Comparison of ENCODE assay signal across 1 cellular context in the genomic region with DNA sequence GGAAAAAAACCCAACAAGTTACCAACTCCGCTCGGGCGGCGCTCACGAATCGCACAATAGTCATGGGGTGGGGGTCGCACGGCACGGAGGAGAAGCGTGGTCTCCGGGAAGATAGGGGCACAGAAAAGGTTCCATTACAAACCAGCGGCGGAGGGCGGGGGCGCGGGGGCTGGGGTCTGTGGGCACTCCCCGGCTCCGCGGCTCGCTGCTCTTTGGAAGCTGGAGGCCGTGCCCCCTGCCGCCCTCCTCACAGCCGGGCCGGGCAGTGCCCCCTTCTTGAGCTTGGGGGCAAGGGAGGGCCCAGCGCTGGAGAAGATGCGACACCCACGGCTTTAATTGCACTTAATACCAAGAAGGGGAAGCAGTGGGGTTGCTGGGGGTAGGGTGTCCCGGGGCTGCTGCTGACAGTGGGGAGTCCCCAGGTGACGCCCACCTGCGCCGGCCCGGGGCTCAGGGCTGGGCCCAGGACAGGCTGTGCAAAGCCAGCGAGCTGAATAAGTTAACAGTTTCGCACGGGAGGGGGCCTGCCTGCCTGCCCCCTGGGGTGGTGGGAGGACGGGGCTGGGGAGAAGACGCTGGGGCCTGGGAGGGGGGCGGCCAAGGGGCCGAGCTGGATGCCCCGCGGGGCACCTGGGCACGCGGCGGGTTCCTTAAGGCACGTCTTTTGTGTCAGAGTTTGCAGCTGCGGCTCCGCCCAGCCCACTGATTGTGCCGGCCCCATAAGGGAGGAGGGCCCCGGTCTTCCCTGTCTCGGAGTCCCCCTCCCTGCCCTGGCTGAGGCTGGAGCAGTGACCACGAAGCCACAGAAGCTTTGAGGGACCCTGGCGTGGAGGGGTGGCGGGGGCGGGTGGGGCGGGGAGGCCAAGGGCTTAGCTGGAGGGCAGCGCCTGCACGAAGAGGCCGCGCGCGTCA.
TF ChIP-seq lines count a peak whose summit lies in the region.

No MANE protein-coding gene starts in this region.

TF ChIP-seq in PFSK-1, 5 proteins besides CTCF, POLR2A, EP300 and RAD21:
- TF ChIP-seq SIN3A (IDR thresholded peaks at IDR 0.05; ENCODE audit: borderline replicate concordance, insufficient read depth, low read length) (no peak), POLR2AphosphoS5 (IDR thresholded peaks at IDR 0.05; ENCODE audit: low read depth, low read length) (0 out of 2 replicates have a peak, but pooled peaks have one; percentile 8), TAF1 (IDR thresholded peaks at IDR 0.05; ENCODE audit: borderline replicate concordance, insufficient read depth, low read length) (no peak)
